In genomic region chr13:77143325-77143907, GRCh38 we compare ENCODE assay signal across 20 cellular contexts.
DNase-seq lines count a peak whose midpoint lies in the region; ATAC-seq and TF ChIP-seq lines count a peak whose summit lies in the region.
"Had no signal": no experiment of that assay in that cellular context is flagged by ENCODE, and none has a peak within 500 bp of the region (broad histone marks: within the 10 kb centered on the region; RNA-seq: fewer than 3 reads in every experiment).

No MANE protein-coding gene starts in this region.

- no peak overlapping the region for H3K9ac ChIP-seq in adipocyte (ENCODE audit: low read length)
- H3K9ac ChIP-seq: neural progenitor cell, SK-N-SH had no signal

- no peak for TF ChIP-seq CTCF in foreskin fibroblast (IDR thresholded peaks at IDR 0.05; ENCODE audit: low read depth, low read length)
- TF ChIP-seq CTCF in OCI-LY7 (conservative IDR thresholded peaks at IDR 0.05; ENCODE audit: low read length): no peak

- no peaks in the 10 kb centered on the region for H3K79me2 ChIP-seq in OCI-LY7 (ENCODE audit: insufficient read depth, low read depth, low read length)

- no peaks in the 10 kb centered on the region for H3K27me3 ChIP-seq in adipocyte (replicated peaks; ENCODE audit: control insufficient read depth, insufficient read depth, low read length)
- H3K27me3 ChIP-seq: neural progenitor cell, sigmoid colon had no signal

- DNase-seq in DMS53 (lab: John Stamatoyannopoulos, UW): peak; percentile 2
- no peak for DNase-seq in DMS53 treated with DMSO at 0.1 percent for 48 hours (lab: John Stamatoyannopoulos, UW; ENCODE audit: unreplicated experiment)
- DNase-seq in adipocyte (ENCODE audit: low read depth): peak; percentile 39
- peak; percentile 44 to 59 for DNase-seq in foreskin fibroblast
- DNase-seq in skeletal muscle cell (ENCODE audit: low read depth): peak; percentile 49
- DNase-seq in OCI-LY7 (ENCODE audit: low spot score): no peak
- DNase-seq in NCI-H2227 treated with DMSO at 0.1 percent for 48 hours (lab: John Stamatoyannopoulos, UW): no peak
- DNase-seq: 8988T; activated CD4-positive, alpha-beta T cell treated with anti-CD3 and anti-CD28 coated beads for 48 hours; CD8-positive, alpha-beta memory T cell; effector memory CD8-positive, alpha-beta T cell; HFFc6; NCI-H1436; NCI-H446; sigmoid colon; SK-N-SH; stimulated activated CD4-positive, alpha-beta T cell treated with anti-CD3 and anti-CD28 coated beads, Interleukin-4, amount 100 ng/mL, for 24 hours had no signal

- no peaks in the 10 kb centered on the region for H4K20me1 ChIP-seq in OCI-LY7 (ENCODE audit: insufficient read depth, low read length)

- POLR2A ChIA-PET in OCI-LY7 (lab: Charles Lee): no interaction called here

- H3K9me2 ChIP-seq in OCI-LY7 (ENCODE audit: insufficient read depth, low read length): no peaks in the 10 kb centered on the region
- H3K9me2 ChIP-seq: SK-N-SH had no signal

- no peak for ATAC-seq in HG02852 (IDR thresholded peaks at IDR 0.05; ENCODE audit: unreplicated experiment)
- ATAC-seq: effector memory CD8-positive, alpha-beta T cell; K562 had no signal

- H2AFZ ChIP-seq in OCI-LY7 (ENCODE audit: low read length): no peak overlapping the region
- H2AFZ ChIP-seq: neural progenitor cell had no signal

- intact Hi-C loops in OCI-LY7 (cut with micrococcal nuclease; ENCODE audit: unreplicated experiment): no loop called here

- H3K4me2 ChIP-seq in OCI-LY7 (ENCODE audit: low read length): no peak overlapping the region
- H3K4me2 ChIP-seq: neural progenitor cell, SK-N-SH had no signal

- no TSS peak for BruUV-seq in OCI-LY7 (replicated peaks; lab: Mats Ljungman, UMichigan)

- H3K9me3 ChIP-seq in adipocyte (ENCODE audit: control insufficient read depth, low read length) (no peaks in the 10 kb centered on the region), OCI-LY7 (ENCODE audit: low read length) (no peaks in the 10 kb centered on the region)
- H3K9me3 ChIP-seq: sigmoid colon, SK-N-SH had no signal

- peaks cover 4% of the 10 kb centered on the region for H3K4me1 ChIP-seq in adipocyte (ENCODE audit: control insufficient read depth, insufficient read depth, low read length)
- H3K4me1 ChIP-seq in OCI-LY7 (ENCODE audit: insufficient read depth, low read length, poor library complexity, severe bottlenecking): no peaks in the 10 kb centered on the region
- H3K4me1 ChIP-seq: neural progenitor cell, sigmoid colon had no signal

- no peak overlapping the region for H3K27ac ChIP-seq in OCI-LY7 (ENCODE audit: low read depth, low read length, poor library complexity, severe bottlenecking)
- H3K27ac ChIP-seq: neural progenitor cell, sigmoid colon had no signal

- H3K36me3 ChIP-seq in adipocyte (ENCODE audit: control insufficient read depth, insufficient read depth, low read length, severe bottlenecking) (peaks cover 99% of the 10 kb centered on the region), OCI-LY7 (ENCODE audit: insufficient read depth, low read length) (peaks cover 92% of the 10 kb centered on the region)

- CTCF ChIA-PET in OCI-LY7 (lab: Charles Lee; ENCODE audit: unreplicated experiment): no interaction called here

- H3K4me3 ChIP-seq in adipocyte (ENCODE audit: low read length): no peak overlapping the region
- H3K4me3 ChIP-seq in foreskin fibroblast (ENCODE audit: low read depth in 1 of 2, low read length in 2 of 2): no peak overlapping the region
- H3K4me3 ChIP-seq in skeletal muscle cell (ENCODE audit: low read depth, low read length): no peak overlapping the region
- H3K4me3 ChIP-seq in OCI-LY7 (ENCODE audit: low read depth, low read length, poor library complexity, severe bottlenecking): no peak overlapping the region
- H3K4me3 ChIP-seq: K562, neural progenitor cell, sigmoid colon had no signal

Comparison
In these comparisons a context has a peak if more than half of its experiments do, and no peak if none do; other contexts are left out.
1. DNase-seq: peak in DMS53 (single experiment), adipocyte (single experiment), foreskin fibroblast (2 of 2) and skeletal muscle cell (single experiment); none in DMS53 treated with DMSO at 0.1 percent for 48 hours (single experiment), OCI-LY7 (single experiment) and NCI-H2227 treated with DMSO at 0.1 percent for 48 hours (single experiment).